Comparison of ENCODE assay signal across 22 cellular contexts in the genomic region with DNA sequence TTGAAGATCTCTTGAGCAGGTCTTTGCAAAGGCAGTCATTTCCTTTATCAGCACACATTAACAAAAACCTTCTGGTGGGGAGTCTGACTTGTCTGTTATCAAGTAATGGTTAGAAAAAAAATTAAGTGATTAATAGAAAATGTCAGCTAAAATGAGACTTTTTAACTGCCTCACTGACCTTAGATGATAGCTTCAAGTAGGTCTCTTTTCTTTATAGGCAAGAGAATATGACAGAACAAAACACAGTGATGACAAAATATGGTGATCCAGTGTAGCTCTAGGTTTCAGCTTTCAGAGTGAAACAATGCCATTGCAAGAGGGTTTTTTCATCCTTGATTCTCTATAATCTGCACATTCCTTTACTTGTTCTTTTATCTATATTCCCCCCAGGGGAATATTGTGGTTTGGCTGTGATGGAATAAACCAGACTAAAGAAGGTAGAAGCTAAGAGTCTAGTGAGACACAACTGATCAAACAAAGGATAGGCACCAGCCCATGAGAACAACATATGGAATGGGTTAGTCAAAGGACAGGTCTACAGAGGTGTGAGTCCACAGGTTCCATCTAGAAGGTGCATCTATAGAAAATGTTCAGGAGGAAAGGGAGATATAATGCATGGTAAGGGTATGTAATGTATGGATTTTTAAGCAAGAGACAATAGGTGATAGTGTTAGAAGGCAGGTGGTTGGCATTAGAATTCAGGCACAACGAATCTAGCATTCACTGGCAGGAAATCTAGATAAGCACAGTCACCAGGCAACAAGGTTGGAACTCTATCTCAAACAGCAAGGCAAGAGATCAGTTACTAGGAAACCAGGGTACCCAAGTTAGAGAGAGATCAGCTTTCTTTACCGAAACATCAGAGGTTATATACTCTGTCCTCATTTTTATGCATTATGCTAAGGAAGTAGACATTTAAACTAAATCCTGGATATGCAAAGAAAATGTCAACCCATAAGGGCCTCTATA.
DNase-seq lines count a peak whose midpoint lies in the region; TF ChIP-seq lines count a peak whose summit lies in the region.
"Had no signal": no experiment of that assay in that cellular context is flagged by ENCODE, and none has a peak within 500 bp of the region (broad histone marks: within the 10 kb centered on the region; RNA-seq: fewer than 3 reads in every experiment).

No MANE protein-coding gene starts in this region.

- TF ChIP-seq CTCF in choroid plexus epithelial cell (conservative IDR thresholded peaks at IDR 0.05; ENCODE audit: low read depth, low read length) (no peak), glutamatergic neuron (IDR thresholded peaks at IDR 0.05; ENCODE audit: partially characterized antibody, unreplicated experiment) (no peak)

- no peak overlapping the region for H3K9ac ChIP-seq in mesendoderm (ENCODE audit: low read length)

- no peaks in the 10 kb centered on the region for H3K79me2 ChIP-seq in mesendoderm (ENCODE audit: control insufficient read depth, insufficient read depth, low read length)

- no peak overlapping the region for H2BK5ac ChIP-seq in mesendoderm (ENCODE audit: low read length)

- H3K36me3 Mint-ChIP-seq in glutamatergic neuron (ENCODE audit: unreplicated experiment): no peaks in the 10 kb centered on the region

- H3K4me3 Mint-ChIP-seq in glutamatergic neuron (ENCODE audit: unreplicated experiment): no peak overlapping the region
- H3K4me3 Mint-ChIP-seq: central memory CD8-positive, alpha-beta T cell; nephron progenitor cell; T-helper 1 cell treated with Interleukin-12 subunit alpha and Interleukin-12 subunit beta and Interleukin-4 antibody, amounts not matched to agents 30 μg/mL and 1 μg/mL, for 36 hours had no signal

- no peak overlapping the region for H3K56ac ChIP-seq in mesendoderm (ENCODE audit: low read length)

- no peak overlapping the region for H3K4me2 ChIP-seq in mesendoderm (ENCODE audit: low read length)

- no peak overlapping the region for H4K8ac ChIP-seq in mesendoderm (ENCODE audit: low read depth, low read length)

- peak; percentile 48 for DNase-seq in ELR (ENCODE audit: low read depth)
- DNase-seq in RPMI7951 (ENCODE audit: low read depth): peak; percentile 83
- DNase-seq in choroid plexus epithelial cell (ENCODE audit: low read depth): peak; percentile 33
- DNase-seq in mesendoderm: peak; percentile 7
- no peak for DNase-seq in stimulated activated CD4-positive, alpha-beta T cell treated with anti-CD3 and anti-CD28 coated beads, Interleukin-12 subunit alpha, Interleukin-12 subunit beta, amount 100 ng/mL, for 4 hours
- DNase-seq in glutamatergic neuron: no peak
- no peak for DNase-seq in T-helper 1 cell
- DNase-seq: activated CD8-positive, alpha-beta memory T cell treated with anti-CD3 and anti-CD28 coated beads for 24 hours; activated T-cell treated with anti-CD3 and anti-CD28 coated beads, Interleukin-2, amount 50 U/mL, for 1 hour; dorsolateral prefrontal cortex; foreskin melanocyte; KG1; NCI-H2171; NCI-H524 treated with DMSO at 0.1 percent for 48 hours; nephron progenitor cell; NK-92 treated with Interleukin-12 subunit alpha and Interleukin-12 subunit beta, amount 100 ng/mL, for 24 hours; pancreas; stimulated activated naive CD4-positive, alpha-beta T cell treated with Interleukin-2 at 50 U/mL for 16 hours; testis had no signal

- no peaks in the 10 kb centered on the region for H3K27me3 Mint-ChIP-seq in glutamatergic neuron (ENCODE audit: unreplicated experiment)
- H3K27me3 Mint-ChIP-seq: central memory CD8-positive, alpha-beta T cell had no signal

- no peaks in the 10 kb centered on the region for H3K9me3 Mint-ChIP-seq in glutamatergic neuron (ENCODE audit: unreplicated experiment)
- H3K9me3 Mint-ChIP-seq: central memory CD8-positive, alpha-beta T cell; nephron progenitor cell had no signal

- WGBS in mesendoderm (ENCODE audit: extremely low coverage, insufficient coverage, low lambda C conversion rate): no CpG with 5 or more reads among the region's 2 CpGs

- H2AK5ac ChIP-seq in mesendoderm (ENCODE audit: low read length): no peak overlapping the region

- no peaks in the 10 kb centered on the region for H3K4me1 ChIP-seq in mesendoderm (ENCODE audit: control insufficient read depth, low read depth, low read length)
- H3K4me1 ChIP-seq: pancreas, right atrium auricular region, testis had no signal

- no peak overlapping the region for H3K18ac ChIP-seq in mesendoderm (ENCODE audit: low read length)

- H3K36me3 ChIP-seq in mesendoderm (ENCODE audit: control insufficient read depth, insufficient read depth, low read length): no peaks in the 10 kb centered on the region
- H3K36me3 ChIP-seq: pancreas, right atrium auricular region had no signal

- H3K27ac ChIP-seq in mesendoderm (ENCODE audit: low read depth, low read length): no peak overlapping the region
- H3K27ac ChIP-seq: dorsolateral prefrontal cortex, pancreas, right atrium auricular region, testis had no signal

- H4K5ac ChIP-seq in mesendoderm (ENCODE audit: low read length): no peak overlapping the region

- H3K27ac Mint-ChIP-seq in glutamatergic neuron (ENCODE audit: unreplicated experiment): no peak overlapping the region
- H3K27ac Mint-ChIP-seq: nephron progenitor cell; T-helper 1 cell treated with Interleukin-12 subunit alpha and Interleukin-12 subunit beta and Interleukin-4 antibody, amounts not matched to agents 30 μg/mL and 1 μg/mL, for 36 hours had no signal

- no peak overlapping the region for H2BK120ac ChIP-seq in mesendoderm (ENCODE audit: low read depth, low read length)

- no peaks in the 10 kb centered on the region for H3K79me1 ChIP-seq in mesendoderm (ENCODE audit: low read length)

- H3K4me3 ChIP-seq in choroid plexus epithelial cell (ENCODE audit: low read depth, low read length) (no peak overlapping the region), mesendoderm (ENCODE audit: low read length) (no peak overlapping the region)
- H3K4me3 ChIP-seq: dorsolateral prefrontal cortex, pancreas, right atrium auricular region, testis had no signal

- no peaks in the 10 kb centered on the region for H3K4me1 Mint-ChIP-seq in glutamatergic neuron (ENCODE audit: low read depth, unreplicated experiment)

- no peaks in the 10 kb centered on the region for H3K27me3 ChIP-seq in mesendoderm (ENCODE audit: insufficient read depth, low read length, poor library complexity)
- H3K27me3 ChIP-seq: pancreas, right atrium auricular region, testis had no signal

- H3K4ac ChIP-seq in mesendoderm (ENCODE audit: low read depth, low read length): no peak overlapping the region

- H3K23ac ChIP-seq in mesendoderm (ENCODE audit: low read length): no peak overlapping the region

- H2BK15ac ChIP-seq in mesendoderm (replicated peaks; ENCODE audit: low read depth): no peak overlapping the region

Comparison
In these comparisons a context has a peak if more than half of its experiments do, and no peak if none do; other contexts are left out.
1. DNase-seq: peak in ELR (single experiment), RPMI7951 (single experiment), choroid plexus epithelial cell (single experiment) and mesendoderm (single experiment); none in stimulated activated CD4-positive, alpha-beta T cell treated with anti-CD3 and anti-CD28 coated beads, Interleukin-12 subunit alpha, Interleukin-12 subunit beta, amount 100 ng/mL, for 4 hours (single experiment), glutamatergic neuron (single experiment) and T-helper 1 cell (0 of 5).